Comparison of ENCODE assay signal across 8 cellular contexts in the genomic region with DNA sequence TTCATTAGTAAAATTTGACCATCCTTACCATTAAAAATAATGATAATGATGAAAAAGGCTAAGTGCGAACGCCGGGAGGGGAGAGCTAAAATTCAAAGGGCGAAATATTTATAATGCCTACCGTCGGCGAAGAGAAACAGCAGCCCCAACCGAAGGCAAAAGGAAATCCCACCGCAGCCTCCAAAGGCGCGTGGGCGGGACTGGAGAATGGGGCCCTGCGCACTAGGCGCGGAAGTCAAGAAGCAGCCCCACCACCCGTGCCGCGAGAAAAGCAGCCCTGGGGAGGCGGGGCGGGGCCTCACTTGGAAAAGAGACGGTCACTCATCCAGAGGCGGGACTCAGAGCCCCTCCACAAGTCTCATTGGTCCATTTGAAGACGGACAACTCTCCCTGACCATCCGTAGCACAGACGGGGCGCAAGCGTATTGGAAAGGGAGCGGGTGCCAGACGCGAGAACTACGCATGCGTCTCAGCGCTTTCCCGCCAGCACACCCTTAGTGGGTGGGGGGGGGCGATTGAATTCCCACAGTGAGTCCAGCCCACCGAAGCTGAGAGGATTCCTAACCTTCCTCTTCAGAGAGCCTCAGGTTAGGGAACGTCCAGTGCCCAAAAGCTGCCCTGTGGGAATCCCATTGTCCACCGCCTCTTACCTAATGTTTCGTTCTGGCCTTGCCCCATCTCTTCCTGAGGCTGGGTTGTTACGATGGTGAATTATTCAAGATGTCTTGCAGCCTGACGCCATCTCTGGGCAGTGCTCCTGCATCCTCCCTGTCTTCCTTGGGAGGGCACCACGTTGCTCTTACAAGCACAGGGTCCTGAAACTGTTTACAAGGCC. TPM values are rescaled to one million over a fixed set of nuclear protein-coding genes. Genes with fewer than 3 reads are reported as not detected.
A peak's percentile ranks its signal among the peaks of the same experiment; 100 is the strongest.
DNase-seq lines count a peak whose midpoint lies in the region; ATAC-seq and TF ChIP-seq lines count a peak whose summit lies in the region.

No MANE protein-coding gene starts in this region.

- H3K4me3 ChIP-seq in LNCaP clone FGC (ENCODE audit: low read depth, low read length) (peak overlapping the region; percentile 89), fibroblast of mammary gland (ENCODE audit: control insufficient read depth, low read depth, low read length) (peak overlapping the region; percentile 83)

- peak; percentile 100 for DNase-seq in EL
- peak; percentile 99 for DNase-seq in H4 (ENCODE audit: low spot score)
- DNase-seq in LNCaP clone FGC (ENCODE audit: low read depth) = peak; percentile 96
- peak; percentile 100 for DNase-seq in RPMI8226
- peak; percentile 99 for DNase-seq in activated T-helper 2 cell treated with anti-CD3 and anti-CD28 coated beads, Interferon-gamma antibody, Interleukin-2, Interleukin-4, amounts not matched to agents 10 μg/mL and 5 μg/mL and 100 μg/mL, durations not matched to agents 14 hours and 24 hours and 36 hours (ENCODE audit: low spot score)
- peak; percentile 98 for DNase-seq in fibroblast of mammary gland (ENCODE audit: low read depth)
- peak; percentile 99 for DNase-seq in natural killer cell treated with Interleukin-12 subunit alpha and Interleukin-12 subunit beta and Interleukin-15 and Interleukin-18, amount 100 ng/mL, for 72 hours (ENCODE audit: low spot score)
- DNase-seq in stimulated activated naive CD4-positive, alpha-beta T cell treated with Interleukin-2 at 50 U/mL for 16 hours (lab: John Stamatoyannopoulos, UW) = peak; percentile 99

- H3K27ac Mint-ChIP-seq in activated T-helper 2 cell treated with anti-CD3 and anti-CD28 coated beads, Interferon-gamma antibody, Interleukin-2, Interleukin-4, amounts not matched to agents 10 μg/mL and 5 μg/mL and 100 μg/mL, durations not matched to agents 14 hours and 24 hours and 36 hours = peak overlapping the region; percentile 94
- H3K27ac Mint-ChIP-seq in natural killer cell treated with Interleukin-12 subunit alpha and Interleukin-12 subunit beta and Interleukin-15 and Interleukin-18, amount 100 ng/mL, for 72 hours = peak overlapping the region; percentile 91 to 94

- peak; percentile 98 to 99 for ATAC-seq in natural killer cell treated with Interleukin-12 subunit alpha and Interleukin-12 subunit beta and Interleukin-15 and Interleukin-18, amount 100 ng/mL, for 72 hours

- intact Hi-C loops in activated T-helper 2 cell treated with anti-CD3 and anti-CD28 coated beads, Interferon-gamma antibody, Interleukin-2, Interleukin-4, amounts not matched to agents 10 μg/mL and 5 μg/mL and 100 μg/mL, durations not matched to agents 14 hours and 24 hours and 36 hours (cut with micrococcal nuclease) = loop anchor here (1.0 to 5.0 kb wide), 4 partner anchors 17 to 46 kb away; a partner anchor contains a TSS

- peaks cover 14% of the 10 kb centered on the region for H3K36me3 Mint-ChIP-seq in activated T-helper 2 cell treated with anti-CD3 and anti-CD28 coated beads, Interferon-gamma antibody, Interleukin-2, Interleukin-4, amounts not matched to agents 10 μg/mL and 5 μg/mL and 100 μg/mL, durations not matched to agents 14 hours and 24 hours and 36 hours (ENCODE audit: low read depth)
- no peaks in the 10 kb centered on the region for H3K36me3 Mint-ChIP-seq in natural killer cell treated with Interleukin-12 subunit alpha and Interleukin-12 subunit beta and Interleukin-15 and Interleukin-18, amount 100 ng/mL, for 72 hours

- H3K27me3 Mint-ChIP-seq in activated T-helper 2 cell treated with anti-CD3 and anti-CD28 coated beads, Interferon-gamma antibody, Interleukin-2, Interleukin-4, amounts not matched to agents 10 μg/mL and 5 μg/mL and 100 μg/mL, durations not matched to agents 14 hours and 24 hours and 36 hours (ENCODE audit: low read depth) = no peaks in the 10 kb centered on the region
- no peaks in the 10 kb centered on the region for H3K27me3 Mint-ChIP-seq in natural killer cell treated with Interleukin-12 subunit alpha and Interleukin-12 subunit beta and Interleukin-15 and Interleukin-18, amount 100 ng/mL, for 72 hours

- H3K9me3 Mint-ChIP-seq in activated T-helper 2 cell treated with anti-CD3 and anti-CD28 coated beads, Interferon-gamma antibody, Interleukin-2, Interleukin-4, amounts not matched to agents 10 μg/mL and 5 μg/mL and 100 μg/mL, durations not matched to agents 14 hours and 24 hours and 36 hours = no peaks in the 10 kb centered on the region
- no peaks in the 10 kb centered on the region for H3K9me3 Mint-ChIP-seq in natural killer cell treated with Interleukin-12 subunit alpha and Interleukin-12 subunit beta and Interleukin-15 and Interleukin-18, amount 100 ng/mL, for 72 hours

- H3K4me3 Mint-ChIP-seq in activated T-helper 2 cell treated with anti-CD3 and anti-CD28 coated beads, Interferon-gamma antibody, Interleukin-2, Interleukin-4, amounts not matched to agents 10 μg/mL and 5 μg/mL and 100 μg/mL, durations not matched to agents 14 hours and 24 hours and 36 hours (ENCODE audit: low read depth) = peak overlapping the region; percentile 95
- H3K4me3 Mint-ChIP-seq in natural killer cell treated with Interleukin-12 subunit alpha and Interleukin-12 subunit beta and Interleukin-15 and Interleukin-18, amount 100 ng/mL, for 72 hours = peak overlapping the region; percentile 98

- H3K4me1 Mint-ChIP-seq in activated T-helper 2 cell treated with anti-CD3 and anti-CD28 coated beads, Interferon-gamma antibody, Interleukin-2, Interleukin-4, amounts not matched to agents 10 μg/mL and 5 μg/mL and 100 μg/mL, durations not matched to agents 14 hours and 24 hours and 36 hours (ENCODE audit: low read depth) = peaks cover 26% of the 10 kb centered on the region
- peaks cover 23 to 27% of the 10 kb centered on the region in 2 donors for H3K4me1 Mint-ChIP-seq in natural killer cell treated with Interleukin-12 subunit alpha and Interleukin-12 subunit beta and Interleukin-15 and Interleukin-18, amount 100 ng/mL, for 72 hours (ENCODE audit: low read depth in 2 of 2)

- TF ChIP-seq CTCF in LNCaP clone FGC (IDR thresholded peaks at IDR 0.05; ENCODE audit: control insufficient read depth, extremely low read depth, insufficient read depth) (no peak), fibroblast of mammary gland (conservative IDR thresholded peaks at IDR 0.05; ENCODE audit: control insufficient read depth, insufficient read depth, low read depth, low read length) (no peak)

RNA-seq across cellular contexts. Expression of a gene that starts 19.0 kb away (rescaled TPM):
- 79.5 and 82.1 TPM in 2 replicates for total RNA-seq in H4 (2014; rRNA removed; shearing (Covaris generic))
- total RNA-seq in activated T-helper 2 cell treated with anti-CD3 and anti-CD28 coated beads, Interferon-gamma antibody, Interleukin-2, Interleukin-4, amounts not matched to agents 10 μg/mL and 5 μg/mL and 100 μg/mL, durations not matched to agents 14 hours and 24 hours and 36 hours = 58.6 and 64.0 TPM in 2 replicates
- 10 to 100 TPM; 42.6 to 53.0 TPM for total RNA-seq in natural killer cell treated with Interleukin-12 subunit alpha and Interleukin-12 subunit beta and Interleukin-15 and Interleukin-18, amount 100 ng/mL, for 72 hours

RNA-seq across cellular contexts. Expression of a gene that starts 19.8 kb away (rescaled TPM):
- 2.8 and 3.9 TPM in 2 replicates for total RNA-seq in H4 (2014; rRNA removed; shearing (Covaris generic))
- 10.4 and 13.1 TPM in 2 replicates for total RNA-seq in activated T-helper 2 cell treated with anti-CD3 and anti-CD28 coated beads, Interferon-gamma antibody, Interleukin-2, Interleukin-4, amounts not matched to agents 10 μg/mL and 5 μg/mL and 100 μg/mL, durations not matched to agents 14 hours and 24 hours and 36 hours
- 1 to 10 TPM; 4.1 to 9.4 TPM for total RNA-seq in natural killer cell treated with Interleukin-12 subunit alpha and Interleukin-12 subunit beta and Interleukin-15 and Interleukin-18, amount 100 ng/mL, for 72 hours

RNA-seq across cellular contexts. Expression of a gene that starts 27.8 kb away (rescaled TPM):
- 5.7 and 11.0 TPM in 2 replicates for total RNA-seq in H4 (2014; rRNA removed; shearing (Covaris generic))
- total RNA-seq in activated T-helper 2 cell treated with anti-CD3 and anti-CD28 coated beads, Interferon-gamma antibody, Interleukin-2, Interleukin-4, amounts not matched to agents 10 μg/mL and 5 μg/mL and 100 μg/mL, durations not matched to agents 14 hours and 24 hours and 36 hours = 42.5 and 45.5 TPM in 2 replicates
- 10 to 100 TPM; 12.3 to 38.0 TPM for total RNA-seq in natural killer cell treated with Interleukin-12 subunit alpha and Interleukin-12 subunit beta and Interleukin-15 and Interleukin-18, amount 100 ng/mL, for 72 hours

RNA-seq across cellular contexts. Expression of a gene that starts 34.7 kb away (rescaled TPM):
- 72.7 and 133 TPM in 2 replicates for total RNA-seq in H4 (2014; rRNA removed; shearing (Covaris generic))
- 113 and 123 TPM in 2 replicates for total RNA-seq in activated T-helper 2 cell treated with anti-CD3 and anti-CD28 coated beads, Interferon-gamma antibody, Interleukin-2, Interleukin-4, amounts not matched to agents 10 μg/mL and 5 μg/mL and 100 μg/mL, durations not matched to agents 14 hours and 24 hours and 36 hours
- 100 to 1,000 TPM; 134 to 169 TPM for total RNA-seq in natural killer cell treated with Interleukin-12 subunit alpha and Interleukin-12 subunit beta and Interleukin-15 and Interleukin-18, amount 100 ng/mL, for 72 hours

RNA-seq across cellular contexts. Expression of a gene that starts 45.8 kb away (rescaled TPM):
- total RNA-seq in H4 (2014; rRNA removed; shearing (Covaris generic)) = 13.7 and 14.6 TPM in 2 replicates
- 95.7 and 96.8 TPM in 2 replicates for total RNA-seq in activated T-helper 2 cell treated with anti-CD3 and anti-CD28 coated beads, Interferon-gamma antibody, Interleukin-2, Interleukin-4, amounts not matched to agents 10 μg/mL and 5 μg/mL and 100 μg/mL, durations not matched to agents 14 hours and 24 hours and 36 hours
- total RNA-seq in natural killer cell treated with Interleukin-12 subunit alpha and Interleukin-12 subunit beta and Interleukin-15 and Interleukin-18, amount 100 ng/mL, for 72 hours = 100 to 1,000 TPM in 1 of 2 donors, 10 to 100 TPM in 1; 77.1 to 117 TPM

Comparison
In these comparisons a context has a peak if more than half of its experiments do, and no peak if none do; other contexts are left out.
1. Peak in every context shown above with its lines: DNase-seq, ATAC-seq and H3K4me3 ChIP-seq.